In the genomic region with DNA sequence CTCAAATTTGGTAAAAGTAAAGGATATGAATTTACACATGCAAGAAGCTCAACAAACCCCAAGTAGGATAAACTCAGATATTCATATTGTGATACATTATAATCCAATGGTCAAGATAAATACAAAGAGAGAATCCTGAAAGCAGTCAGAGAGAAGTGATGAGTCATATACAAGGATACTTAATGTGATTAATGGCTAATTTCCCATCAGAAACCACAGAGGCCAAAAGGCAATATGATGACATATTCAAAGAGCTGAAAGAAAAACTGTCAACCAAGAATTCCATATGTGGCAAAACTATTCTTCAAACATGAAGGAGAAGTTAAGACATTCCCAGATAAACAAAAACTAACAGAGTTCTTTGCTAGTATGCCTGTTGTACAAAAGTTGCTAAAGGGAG, we compare ENCODE assay signal across 20 cellular contexts. TPM values are rescaled to one million over a fixed set of nuclear protein-coding genes. Genes with fewer than 3 reads are reported as not detected.
DNase-seq lines count a peak whose midpoint lies in the region; TF ChIP-seq lines count a peak whose summit lies in the region.
"Had no signal": no experiment of that assay in that cellular context is flagged by ENCODE, and none has a peak within 500 bp of the region (broad histone marks: within the 10 kb centered on the region; RNA-seq: fewer than 3 reads in every experiment).

No MANE protein-coding gene starts in this region.

- no peak overlapping the region for H3K18ac ChIP-seq in mesenchymal stem cell (ENCODE audit: low read depth in 1 of 2, low read length in 2 of 2)

- H2AFZ ChIP-seq in mesenchymal stem cell (ENCODE audit: low read depth, low read length), result no peak overlapping the region
- H2AFZ ChIP-seq: neural progenitor cell had no signal

- H3K79me1 ChIP-seq in mesenchymal stem cell (replicated peaks; ENCODE audit: low read length, poor library complexity, severe bottlenecking), result no peaks in the 10 kb centered on the region

- H3K9me3 Mint-ChIP-seq in activated naive CD8-positive, alpha-beta T cell treated with anti-CD3 and anti-CD28 coated beads for 36 hours, result peaks cover 9% of the 10 kb centered on the region

- no peak overlapping the region for H3K4ac ChIP-seq in mesenchymal stem cell (ENCODE audit: low read depth in 1 of 2, low read length in 2 of 2)

- DNase-seq in GM03348 (ENCODE audit: low spot score), result peak; percentile 43
- peak; percentile 94 for DNase-seq in M059J (ENCODE audit: low read depth)
- DNase-seq in choroid plexus epithelial cell (ENCODE audit: low read depth), result peak; percentile 92
- DNase-seq in mesenchymal stem cell, result peak; percentile 97
- DNase-seq in activated naive CD8-positive, alpha-beta T cell treated with anti-CD3 and anti-CD28 coated beads for 36 hours, result no peak
- DNase-seq in NCI-H446 (lab: John Stamatoyannopoulos, UW), result no peak
- no peak for DNase-seq in midbrain (lab: John Stamatoyannopoulos, UW)
- DNase-seq: activated CD4-positive, alpha-beta T cell treated with anti-CD3 and anti-CD28 coated beads, Interleukin-2, amount 10 ng/mL, durations not matched to agents 7 days and 5 days; activated T-cell treated with anti-CD3 and anti-CD28 coated beads, Interleukin-2, amount 50 U/mL, for 4 hours; CD4-positive, alpha-beta memory T cell; cortex of kidney; NCI-H146; stimulated activated CD4-positive, alpha-beta T cell treated with anti-CD3 and anti-CD28 coated beads, Interleukin-2, amount 100 ng/mL, for 48 hours; transverse colon had no signal

- no peak overlapping the region for H2BK120ac ChIP-seq in mesenchymal stem cell (ENCODE audit: low read depth, low read length)

- H3K36me3 Mint-ChIP-seq in activated naive CD8-positive, alpha-beta T cell treated with anti-CD3 and anti-CD28 coated beads for 36 hours, result peaks cover 2% of the 10 kb centered on the region
- H3K36me3 Mint-ChIP-seq: memory B cell, neural progenitor cell had no signal

- H4K91ac ChIP-seq in mesenchymal stem cell (ENCODE audit: low read length), result no peak overlapping the region

- H3K27me3 ChIP-seq in mesenchymal stem cell (ENCODE audit: control insufficient read depth in 1 of 2, insufficient read depth in 1 of 2, low read length in 2 of 2), result no peaks in the 10 kb centered on the region
- H3K27me3 ChIP-seq: neural progenitor cell, right atrium auricular region, transverse colon had no signal

- H3K36me3 ChIP-seq in mesenchymal stem cell (ENCODE audit: control insufficient read depth in 1 of 2, insufficient read depth in 2 of 2, low read depth in 1 of 2, low read length in 2 of 2), result no peaks in the 10 kb centered on the region
- H3K36me3 ChIP-seq: right atrium auricular region, transverse colon had no signal

- no peak overlapping the region for H2AK5ac ChIP-seq in mesenchymal stem cell (ENCODE audit: low read length, severe bottlenecking)

- H3K23ac ChIP-seq in mesenchymal stem cell (ENCODE audit: low read length in 2 of 2), result no peak overlapping the region

- no peak overlapping the region for H2BK5ac ChIP-seq in mesenchymal stem cell (ENCODE audit: low read depth, low read length, poor library complexity, severe bottlenecking)

- H3K9ac ChIP-seq in mesenchymal stem cell (ENCODE audit: low read length), result no peak overlapping the region
- H3K9ac ChIP-seq: KMS-11, neural progenitor cell had no signal

- H2BK15ac ChIP-seq in mesenchymal stem cell (ENCODE audit: low read depth, poor library complexity, severe bottlenecking), result no peak overlapping the region

- H3K4me1 ChIP-seq in mesenchymal stem cell (ENCODE audit: control insufficient read depth, insufficient read depth, low read depth, low read length), result peaks cover 2% of the 10 kb centered on the region
- H3K4me1 ChIP-seq: neural progenitor cell had no signal

- H3K27ac ChIP-seq in mesenchymal stem cell (ENCODE audit: low read length, poor library complexity, severe bottlenecking), result peak overlapping the region; percentile 82
- H3K27ac ChIP-seq: KMS-11, neural progenitor cell, right atrium auricular region, transverse colon had no signal

- peaks cover 15% of the 10 kb centered on the region for H3K9me3 ChIP-seq in mesenchymal stem cell (ENCODE audit: control insufficient read depth, low read length)
- H3K9me3 ChIP-seq: right atrium auricular region, transverse colon had no signal

- H3K27me3 Mint-ChIP-seq in activated naive CD8-positive, alpha-beta T cell treated with anti-CD3 and anti-CD28 coated beads for 36 hours, result peaks cover 38% of the 10 kb centered on the region
- H3K27me3 Mint-ChIP-seq: memory B cell had no signal

- no peak overlapping the region for H3K4me3 ChIP-seq in choroid plexus epithelial cell (ENCODE audit: low read depth, low read length)
- H3K4me3 ChIP-seq in mesenchymal stem cell (ENCODE audit: insufficient read depth in 1 of 2, low read depth in 1 of 2, low read length in 2 of 2), result no peak overlapping the region
- H3K4me3 ChIP-seq: neural progenitor cell, right atrium auricular region, transverse colon had no signal

- no peak overlapping the region for H3K14ac ChIP-seq in mesenchymal stem cell (ENCODE audit: low read length in 2 of 2)

- no peak overlapping the region for H4K8ac ChIP-seq in mesenchymal stem cell (ENCODE audit: low read length)

- H3K27ac Mint-ChIP-seq in activated naive CD8-positive, alpha-beta T cell treated with anti-CD3 and anti-CD28 coated beads for 36 hours, result no peak overlapping the region
- H3K27ac Mint-ChIP-seq: activated CD4-positive, alpha-beta T cell treated with anti-CD3 and anti-CD28 coated beads, Interleukin-2, amount 10 ng/mL, durations not matched to agents 7 days and 5 days; CD4-positive, alpha-beta memory T cell; memory B cell; neural progenitor cell had no signal

- H3K4me1 Mint-ChIP-seq in activated naive CD8-positive, alpha-beta T cell treated with anti-CD3 and anti-CD28 coated beads for 36 hours, result peaks cover 6% of the 10 kb centered on the region
- H3K4me1 Mint-ChIP-seq: CD4-positive, alpha-beta memory T cell; neural progenitor cell had no signal

- no peak for TF ChIP-seq CTCF in choroid plexus epithelial cell (conservative IDR thresholded peaks at IDR 0.05; ENCODE audit: low read depth, low read length)

- H3K4me2 ChIP-seq in mesenchymal stem cell (ENCODE audit: low read length, poor library complexity, severe bottlenecking), result no peak overlapping the region
- H3K4me2 ChIP-seq: KMS-11, neural progenitor cell had no signal

- no peak overlapping the region for H3K4me3 Mint-ChIP-seq in activated naive CD8-positive, alpha-beta T cell treated with anti-CD3 and anti-CD28 coated beads for 36 hours
- H3K4me3 Mint-ChIP-seq: activated CD4-positive, alpha-beta T cell treated with anti-CD3 and anti-CD28 coated beads, Interleukin-2, amount 10 ng/mL, durations not matched to agents 7 days and 5 days; activated T-cell treated with anti-CD3 and anti-CD28 coated beads, Interleukin-2, amount 50 U/mL, for 4 hours; CD4-positive, alpha-beta memory T cell; memory B cell; neural progenitor cell had no signal

- H2BK12ac ChIP-seq in mesenchymal stem cell (ENCODE audit: low read length in 2 of 2), result no peak overlapping the region

RNA-seq across cellular contexts. Expression of a gene that starts 19.5 kb away (rescaled TPM):
- total RNA-seq in M059J (2014; rRNA removed; shearing (Covaris generic)), result 31.7 and 36.1 TPM in 2 replicates
- polyA plus RNA-seq in mesenchymal stem cell (2013, experiment 1 of 2), result 33.6 TPM
- 35.8 TPM for polyA plus RNA-seq in mesenchymal stem cell (2013, experiment 2 of 2)
- 100 to 1,000 TPM; 228 to 232 TPM for total RNA-seq in activated naive CD8-positive, alpha-beta T cell treated with anti-CD3 and anti-CD28 coated beads for 36 hours

RNA-seq across cellular contexts. Expression of a gene that starts 33.2 kb away (rescaled TPM):
- not detected in 2 replicates for total RNA-seq in M059J (2014; rRNA removed; shearing (Covaris generic))
- polyA plus RNA-seq in mesenchymal stem cell (2013, experiment 1 of 2), result not detected
- polyA plus RNA-seq in mesenchymal stem cell (2013, experiment 2 of 2), result not detected
- not detected for total RNA-seq in activated naive CD8-positive, alpha-beta T cell treated with anti-CD3 and anti-CD28 coated beads for 36 hours
- total RNA-seq: CD4-positive, alpha-beta memory T cell; H1; right atrium auricular region; Right ventricle myocardium inferior; transverse colon had no signal
- polyA plus RNA-seq: CD4-positive, alpha-beta memory T cell; H1 had no signal

RNA-seq across cellular contexts. Expression of a gene that starts 46.7 kb away (rescaled TPM):
- 11.6 and 14.3 TPM in 2 replicates for total RNA-seq in M059J (2014; rRNA removed; shearing (Covaris generic))
- polyA plus RNA-seq in mesenchymal stem cell (2013, experiment 1 of 2), result 20.7 TPM
- polyA plus RNA-seq in mesenchymal stem cell (2013, experiment 2 of 2), result 19.7 TPM
- 10 to 100 TPM; 40.7 to 49.1 TPM for total RNA-seq in activated naive CD8-positive, alpha-beta T cell treated with anti-CD3 and anti-CD28 coated beads for 36 hours

Comparison
In these comparisons a context has a peak if more than half of its experiments do, and no peak if none do; other contexts are left out.
1. DNase-seq: peak in GM03348 (single experiment), M059J (single experiment), choroid plexus epithelial cell (single experiment) and mesenchymal stem cell (single experiment); none in activated naive CD8-positive, alpha-beta T cell treated with anti-CD3 and anti-CD28 coated beads for 36 hours (single experiment), NCI-H446 (0 of 2) and midbrain (single experiment).